2 cellular contexts compared by ENCODE assay signal in the genomic region with DNA sequence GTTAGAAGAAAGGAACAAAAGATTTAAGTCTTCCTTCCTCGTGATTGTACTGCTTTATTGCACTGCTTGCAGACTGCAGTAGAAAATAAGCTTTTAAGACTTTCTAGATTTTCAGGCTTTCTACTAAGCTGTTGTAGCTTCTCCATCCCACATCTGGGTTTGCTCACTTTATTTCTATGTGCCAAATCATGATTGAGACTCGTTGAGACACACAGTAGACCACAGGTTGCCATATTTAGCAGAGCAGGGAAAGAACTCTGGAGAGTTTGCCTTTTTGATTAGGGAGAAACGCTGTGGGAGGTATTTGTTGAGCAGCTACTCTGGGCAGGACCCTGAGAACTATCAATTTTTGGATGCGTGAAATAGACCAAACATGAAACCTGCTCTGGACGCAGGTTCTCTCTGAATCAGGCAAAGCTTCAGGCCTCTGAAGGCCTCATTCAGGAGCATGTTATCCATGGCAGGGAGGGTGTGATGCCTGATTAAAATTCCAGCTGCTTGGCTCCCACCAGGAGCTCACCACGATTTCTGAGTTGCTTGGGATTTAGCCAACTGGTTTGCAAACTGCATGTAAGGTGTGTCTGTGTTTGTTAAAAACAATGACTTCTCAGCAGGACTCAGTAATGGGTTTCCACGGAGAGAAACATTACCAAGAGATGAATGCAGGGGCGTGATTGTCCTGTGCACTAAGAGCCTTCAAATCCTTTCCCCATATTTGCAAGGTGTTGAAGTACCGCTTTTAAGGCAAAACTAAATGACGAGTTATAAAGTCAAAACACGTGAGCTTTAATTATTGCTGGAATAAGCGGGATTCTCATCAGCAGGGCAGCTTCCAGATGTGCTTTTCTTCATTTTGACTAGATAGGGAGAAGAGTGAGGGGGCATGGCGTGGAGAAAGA.
TF ChIP-seq lines count a peak whose summit lies in the region.

No MANE protein-coding gene starts in this region.

TF ChIP-seq in HCT116, 20 proteins besides CTCF, POLR2A, EP300 and RAD21 (continued from another document):
- TF ChIP-seq, protein P1, sequence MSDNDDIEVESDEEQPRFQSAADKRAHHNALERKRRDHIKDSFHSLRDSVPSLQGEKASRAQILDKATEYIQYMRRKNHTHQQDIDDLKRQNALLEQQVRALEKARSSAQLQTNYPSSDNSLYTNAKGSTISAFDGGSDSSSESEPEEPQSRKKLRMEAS (IDR thresholded peaks at IDR 0.05), result no peak
- no peak for TF ChIP-seq SP1 (IDR thresholded peaks at IDR 0.05; ENCODE audit: low read depth)
- no peak for TF ChIP-seq POLR2AphosphoS5 (IDR thresholded peaks at IDR 0.05; ENCODE audit: low read depth, low read length)
- TF ChIP-seq REST (IDR thresholded peaks at IDR 0.05; ENCODE audit: low read depth), result no peak
- TF ChIP-seq ZNF274 (IDR thresholded peaks at IDR 0.05; ENCODE audit: low read depth, low read length), result no peak
- TF ChIP-seq SRF (IDR thresholded peaks at IDR 0.05; ENCODE audit: low read depth), result no peak
- TF ChIP-seq TCF7L2 (IDR thresholded peaks at IDR 0.05; ENCODE audit: borderline replicate concordance, extremely low read depth, insufficient read depth, insufficient read length), result no peak
- TF ChIP-seq EZH2phosphoT487 (IDR thresholded peaks at IDR 0.05; ENCODE audit: borderline replicate concordance), result no peak
- TF ChIP-seq FOSL1 (IDR thresholded peaks at IDR 0.05; ENCODE audit: low read depth), result no peak

TF ChIP-seq in endothelial cell of umbilical vein, 7 proteins besides CTCF, POLR2A, EP300 and RAD21 (continued from another document):
- TF ChIP-seq JUN (IDR thresholded peaks at IDR 0.05; ENCODE audit: borderline replicate concordance, insufficient read depth, insufficient read length, low read depth), result no peak
- TF ChIP-seq MYC (IDR thresholded peaks at IDR 0.05; ENCODE audit: low read depth, low read length), result no peak
- no peak for TF ChIP-seq POLR2AphosphoS5 (IDR thresholded peaks at IDR 0.05; ENCODE audit: insufficient read depth, low read depth, low read length)
- no peak for TF ChIP-seq FOS (IDR thresholded peaks at IDR 0.05; ENCODE audit: borderline replicate concordance, insufficient read depth, low read length)
- TF ChIP-seq GATA2 (IDR thresholded peaks at IDR 0.05; ENCODE audit: insufficient read depth, insufficient read length, low read depth, low read length), result no peak
